23 cellular contexts compared by ENCODE assay signal in the genomic region with DNA sequence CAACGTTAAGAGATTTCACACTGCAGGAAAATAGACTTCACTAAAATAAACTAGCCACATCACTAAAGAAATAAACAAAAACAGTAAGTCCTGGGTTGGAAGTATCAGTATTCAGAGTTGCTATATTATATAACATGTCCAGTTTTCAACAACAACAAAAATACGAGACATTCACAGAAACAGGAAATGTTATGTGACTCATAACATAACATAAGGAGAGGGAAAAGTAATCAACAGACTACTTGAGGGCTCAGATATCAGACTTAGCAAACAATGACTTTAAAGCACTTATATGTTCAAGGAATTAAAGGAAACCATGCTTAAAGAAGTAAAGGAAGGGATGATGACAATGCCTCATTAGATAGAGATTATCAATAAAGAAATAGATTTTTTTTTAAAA.
"Had no signal": no experiment of that assay in that cellular context is flagged by ENCODE, and none has a peak within 500 bp of the region (broad histone marks: within the 10 kb centered on the region; RNA-seq: fewer than 3 reads in every experiment).

No MANE protein-coding gene starts in this region.

- H3K36me3 ChIP-seq: brain microvascular endothelial cell, suprapubic skin, tibial nerve had no signal

- H3K4me1 Mint-ChIP-seq: activated CD4-positive, alpha-beta T cell treated with anti-CD3 and anti-CD28 coated beads for 36 hours; nephron had no signal

- ATAC-seq: activated CD4-positive, alpha-beta T cell treated with anti-CD3 and anti-CD28 coated beads for 36 hours; activated naive CD4-positive, alpha-beta T cell treated with anti-CD3 and anti-CD28 coated beads, Interleukin-2, amount 50 U/mL, for 72 hours; activated T-cell treated with anti-CD3 and anti-CD28 coated beads, Interleukin-2, amount 50 U/mL, for 72 hours; left ventricle myocardium superior; sciatic nerve had no signal

- H3K27ac ChIP-seq: brain microvascular endothelial cell, suprapubic skin, tibial nerve had no signal

- H3K4me3 ChIP-seq: suprapubic skin, tibial nerve had no signal

- H3K4me3 Mint-ChIP-seq: activated CD4-positive, alpha-beta T cell treated with anti-CD3 and anti-CD28 coated beads for 36 hours; activated T-cell treated with anti-CD3 and anti-CD28 coated beads, Interleukin-2, amount 50 U/mL, for 72 hours; dendritic cell treated with granulocyte-macrophage colony-stimulating factor and Interleukin-4, amounts not matched to agents 40 ng/mL and 50 ng/mL, for 4 days; nephron had no signal

- H3K4me1 ChIP-seq: suprapubic skin had no signal

- DNase-seq: activated CD4-positive, alpha-beta T cell treated with anti-CD3 and anti-CD28 coated beads for 36 hours; activated CD4-positive, alpha-beta T cell treated with anti-CD3 and anti-CD28 coated beads, Interleukin-2, amount 50 U/mL, for 4 hours; activated CD4-positive, CD25-positive, alpha-beta regulatory T cell; activated naive CD4-positive, alpha-beta T cell; activated T-cell treated with anti-CD3 and anti-CD28 coated beads for 4 hours; activated T-cell treated with anti-CD3 and anti-CD28 coated beads, Interleukin-2, amount 50 U/mL, for 72 hours; aorta; brain microvascular endothelial cell; caudate nucleus; effector CD8-positive, alpha-beta T cell; erythroblast; islet precursor cell; left ventricle myocardium superior; posterior cingulate gyrus; small intestine; stimulated activated CD4-positive, alpha-beta T cell treated with anti-CD3 and anti-CD28 coated beads, Interleukin-1b, Interleukin-23, amount 100 ng/mL, for 48 hours; stimulated activated naive CD4-positive, alpha-beta T cell had no signal

- H3K27me3 ChIP-seq: brain microvascular endothelial cell, suprapubic skin, tibial nerve had no signal

- H3K27ac Mint-ChIP-seq: activated CD4-positive, alpha-beta T cell treated with anti-CD3 and anti-CD28 coated beads for 36 hours; activated naive CD4-positive, alpha-beta T cell treated with anti-CD3 and anti-CD28 coated beads, Interleukin-2, amount 50 U/mL, for 72 hours; activated T-cell treated with anti-CD3 and anti-CD28 coated beads, Interleukin-2, amount 50 U/mL, for 72 hours; dendritic cell treated with granulocyte-macrophage colony-stimulating factor and Interleukin-4, amounts not matched to agents 40 ng/mL and 50 ng/mL, for 4 days; nephron had no signal
